In genomic region chr19:12721656-12722565, GRCh38 we compare ENCODE assay signal across 8 cellular contexts. TPM values are rescaled to one million over a fixed set of nuclear protein-coding genes. Genes with fewer than 3 reads are reported as not detected.
DNase-seq lines count a peak whose midpoint lies in the region; ATAC-seq and TF ChIP-seq lines count a peak whose summit lies in the region.

No MANE protein-coding gene starts in this region.

- TF ChIP-seq POLR2A in upper lobe of left lung (IDR thresholded peaks at IDR 0.05): no peak

- no peaks in the 10 kb centered on the region for H3K9me3 ChIP-seq in upper lobe of left lung

- H3K27me3 Mint-ChIP-seq in nephron (ENCODE audit: low read depth): no peaks in the 10 kb centered on the region

- WGBS in upper lobe of left lung, 2 donors: 1% methylated on average over 19 to 51 of the region's 65 CpGs

- H3K36me3 Mint-ChIP-seq in nephron (ENCODE audit: low read depth): peaks cover 20% of the 10 kb centered on the region

- no peaks in the 10 kb centered on the region for H3K27me3 ChIP-seq in upper lobe of left lung

- H3K9me3 Mint-ChIP-seq in nephron: no peaks in the 10 kb centered on the region

- H3K4me3 Mint-ChIP-seq in nephron: peak overlapping the region; percentile 92 to 99 (median 97)

- TF ChIP-seq CTCF in nephron (IDR thresholded peaks at IDR 0.05; ENCODE audit: unreplicated experiment in 3 of 3) (no peak), upper lobe of left lung (IDR thresholded peaks at IDR 0.05) (no peak)

- peak overlapping the region; percentile 92 to 98 (median 94) for H3K27ac ChIP-seq in upper lobe of left lung

- peaks cover under 1 to 18% (median 11%) of the 10 kb centered on the region in 4 donors for H3K36me3 ChIP-seq in upper lobe of left lung

- H3K4me1 Mint-ChIP-seq in nephron: peaks cover 24% of the 10 kb centered on the region

- peak; percentile 38 for DNase-seq in activated T-cell treated with anti-CD3 and anti-CD28 coated beads for 1 hour (ENCODE audit: low read depth)
- no peak for DNase-seq in activated T-cell treated with anti-CD3 and anti-CD28 coated beads for 4 hours
- DNase-seq in NOMO-1 treated with DMSO at 0.1 percent for 48 hours (lab: John Stamatoyannopoulos, UW; ENCODE audit: unreplicated experiment): peak; percentile 41
- DNase-seq in activated T-helper 9 cell treated with anti-CD3 and anti-CD28 coated beads, Interleukin-2, amount 50 U/mL, for 16 hours (ENCODE audit: low read depth): peak; percentile 30
- peak; percentile 67 for DNase-seq in fibroblast of peridontal ligament (ENCODE audit: extremely low read depth)
- DNase-seq in upper lobe of left lung: peak; percentile 65 to 91

- H3K27ac Mint-ChIP-seq in nephron: peak overlapping the region; percentile 99 to 100 (median 100)

- ATAC-seq in HG03045 (IDR thresholded peaks at IDR 0.05; ENCODE audit: unreplicated experiment) (peak; percentile 27), upper lobe of left lung (ENCODE audit: low FRiP score in 2 of 2) (peak; percentile 70 to 79)

- H3K4me1 ChIP-seq in upper lobe of left lung: peaks cover 31 to 38% (median 34%) of the 10 kb centered on the region in 4 donors

- no peak for TF ChIP-seq EP300 in upper lobe of left lung (IDR thresholded peaks at IDR 0.05)

- peak overlapping the region; percentile 83 to 95 (median 92) for H3K4me3 ChIP-seq in upper lobe of left lung

RNA-seq across cellular contexts. Expression of gene TNPO2, which starts 1.8 kb away (rescaled TPM):
- 100 to 1,000 TPM in 1 of 6 donors, 10 to 100 TPM in 5; 43.5 to 124 (median 46.1) TPM for total RNA-seq in upper lobe of left lung

RNA-seq across cellular contexts. Expression of gene TRIR, which starts 12.6 kb away (rescaled TPM):
- total RNA-seq in upper lobe of left lung: 100 to 1,000 TPM; 156 to 324 (median 261) TPM

RNA-seq across cellular contexts. Expression of gene GET3, which starts 15.4 kb away (rescaled TPM):
- 10 to 100 TPM; 14.7 to 71.7 (median 49.8) TPM for total RNA-seq in upper lobe of left lung

RNA-seq across cellular contexts. Expression of gene FBXW9, which starts 25.5 kb away (rescaled TPM):
- 10 to 100 TPM in 2 of 6 donors, 1 to 10 TPM in 4; 6.5 to 13.7 (median 8.7) TPM for total RNA-seq in upper lobe of left lung

RNA-seq across cellular contexts. Expression of gene BEST2, which starts 29.7 kb away (rescaled TPM):
- total RNA-seq in upper lobe of left lung: under 1 TPM in 1 of 6 donors, not detected in 5; 0.11 TPM
